In the genomic region with DNA sequence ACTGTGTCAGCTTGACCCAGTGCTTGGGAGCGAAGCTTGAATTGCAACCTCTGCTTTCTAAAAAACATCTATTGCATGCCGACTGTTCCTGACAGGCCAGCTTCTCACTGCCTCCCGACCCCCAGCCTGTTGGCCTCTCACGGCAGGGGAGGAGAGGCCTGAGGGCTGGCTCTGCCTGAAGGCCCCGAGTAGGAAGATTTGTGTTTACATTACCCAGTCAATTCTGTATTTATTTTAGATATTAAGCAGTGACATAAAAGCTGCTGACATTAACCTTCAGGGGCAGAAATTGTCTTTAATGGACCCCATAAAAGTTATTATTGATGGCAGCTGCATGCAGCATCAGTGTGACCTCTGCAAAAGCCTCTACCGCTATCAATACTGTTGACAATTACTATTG, we compare ENCODE assay signal across 30 cellular contexts.
DNase-seq lines count a peak whose midpoint lies in the region; ATAC-seq and TF ChIP-seq lines count a peak whose summit lies in the region.
"Had no signal": no experiment of that assay in that cellular context is flagged by ENCODE, and none has a peak within 500 bp of the region (broad histone marks: within the 10 kb centered on the region; RNA-seq: fewer than 3 reads in every experiment).

No MANE protein-coding gene starts in this region.

- H3K36me3 ChIP-seq in endodermal cell (ENCODE audit: control insufficient read depth, insufficient read depth, low read length): no peaks in the 10 kb centered on the region
- H3K36me3 ChIP-seq: left ventricle myocardium inferior, ovary, SJSA1, uterus had no signal

- no peak for TF ChIP-seq CTCF in endodermal cell (conservative IDR thresholded peaks at IDR 0.05)
- no peak for TF ChIP-seq CTCF in osteocyte (IDR thresholded peaks at IDR 0.05)
- TF ChIP-seq CTCF in natural killer cell (IDR thresholded peaks at IDR 0.05): no peak

- H3K36me3 Mint-ChIP-seq in endodermal cell (ENCODE audit: low read depth): peaks cover 13% of the 10 kb centered on the region
- H3K36me3 Mint-ChIP-seq in osteocyte (ENCODE audit: unreplicated experiment): peaks cover 4% of the 10 kb centered on the region
- no peaks in the 10 kb centered on the region for H3K36me3 Mint-ChIP-seq in natural killer cell
- no peaks in the 10 kb centered on the region for H3K36me3 Mint-ChIP-seq in T-helper 17 cell (ENCODE audit: low read depth)
- H3K36me3 Mint-ChIP-seq: activated CD8-positive, alpha-beta memory T cell treated with anti-CD3 and anti-CD28 coated beads, Interleukin-2, amount 10 ng/mL, durations not matched to agents 7 days and 5 days; CD8-positive, alpha-beta T cell; naive B cell had no signal

- no peaks in the 10 kb centered on the region for H3K27me3 Mint-ChIP-seq in endodermal cell (ENCODE audit: insufficient read depth)
- H3K27me3 Mint-ChIP-seq in osteocyte (ENCODE audit: unreplicated experiment): no peaks in the 10 kb centered on the region
- peaks cover 0 to 3% of the 10 kb centered on the region in 2 donors for H3K27me3 Mint-ChIP-seq in natural killer cell (ENCODE audit: low read depth in 2 of 2)
- peaks cover 11% of the 10 kb centered on the region for H3K27me3 Mint-ChIP-seq in T-helper 17 cell
- H3K27me3 Mint-ChIP-seq: activated CD8-positive, alpha-beta memory T cell treated with anti-CD3 and anti-CD28 coated beads, Interleukin-2, amount 10 ng/mL, durations not matched to agents 7 days and 5 days had no signal

- 40 to 65% methylated on average over 2 to 6 of the region's 6 CpGs for WGBS in endodermal cell (ENCODE audit: insufficient coverage in 1 of 2, insufficient read length in 1 of 2), 2 experiments

- no peaks in the 10 kb centered on the region for H3K27me3 ChIP-seq in endodermal cell (ENCODE audit: control insufficient read depth, insufficient read depth, low read length, poor library complexity, severe bottlenecking)
- H3K27me3 ChIP-seq: ovary, SJSA1, uterus had no signal

- H3K9me3 ChIP-seq in endodermal cell (ENCODE audit: control insufficient read depth, low read length) (no peaks in the 10 kb centered on the region), T-helper 17 cell (ENCODE audit: control insufficient read depth, low read length, poor library complexity, severe bottlenecking) (no peaks in the 10 kb centered on the region)
- H3K9me3 ChIP-seq: left ventricle myocardium inferior, ovary, SJSA1, uterus had no signal

- H3K27ac Mint-ChIP-seq in endodermal cell: no peak overlapping the region
- H3K27ac Mint-ChIP-seq in osteocyte (ENCODE audit: unreplicated experiment): peak overlapping the region; percentile 68
- no peak overlapping the region for H3K27ac Mint-ChIP-seq in natural killer cell
- H3K27ac Mint-ChIP-seq in T-helper 17 cell: no peak overlapping the region
- H3K27ac Mint-ChIP-seq: activated CD8-positive, alpha-beta memory T cell treated with anti-CD3 and anti-CD28 coated beads, Interleukin-2, amount 10 ng/mL, durations not matched to agents 7 days and 5 days; activated T-cell treated with anti-CD3 and anti-CD28 coated beads, Interleukin-2, amount 50 U/mL, for 72 hours; B cell; CD8-positive, alpha-beta T cell; dendritic cell treated with granulocyte-macrophage colony-stimulating factor and Interleukin-4, amounts not matched to agents 40 ng/mL and 50 ng/mL, for 4 days had no signal

- intact Hi-C loops in natural killer cell (cut with micrococcal nuclease): no loop called here

- peaks cover 30% of the 10 kb centered on the region for H3K4me1 Mint-ChIP-seq in endodermal cell
- H3K4me1 Mint-ChIP-seq in osteocyte (ENCODE audit: unreplicated experiment): peaks cover 34% of the 10 kb centered on the region
- no peaks in the 10 kb centered on the region for H3K4me1 Mint-ChIP-seq in natural killer cell
- H3K4me1 Mint-ChIP-seq in T-helper 17 cell: no peaks in the 10 kb centered on the region
- H3K4me1 Mint-ChIP-seq: activated CD8-positive, alpha-beta memory T cell treated with anti-CD3 and anti-CD28 coated beads, Interleukin-2, amount 10 ng/mL, durations not matched to agents 7 days and 5 days; B cell; naive B cell had no signal

- no peaks in the 10 kb centered on the region for H3K9me3 Mint-ChIP-seq in endodermal cell
- no peaks in the 10 kb centered on the region for H3K9me3 Mint-ChIP-seq in osteocyte (ENCODE audit: unreplicated experiment)
- no peaks in the 10 kb centered on the region for H3K9me3 Mint-ChIP-seq in natural killer cell
- H3K9me3 Mint-ChIP-seq: activated T-cell treated with anti-CD3 and anti-CD28 coated beads, Interleukin-2, amount 50 U/mL, for 72 hours; CD8-positive, alpha-beta T cell; dendritic cell treated with granulocyte-macrophage colony-stimulating factor and Interleukin-4, amounts not matched to agents 40 ng/mL and 50 ng/mL, for 4 days had no signal

- H3K4me3 Mint-ChIP-seq in endodermal cell (no peak overlapping the region), osteocyte (ENCODE audit: unreplicated experiment) (no peak overlapping the region), natural killer cell (no peak overlapping the region), T-helper 17 cell (no peak overlapping the region)
- H3K4me3 Mint-ChIP-seq: activated CD8-positive, alpha-beta memory T cell treated with anti-CD3 and anti-CD28 coated beads, Interleukin-2, amount 10 ng/mL, durations not matched to agents 7 days and 5 days; activated T-cell treated with anti-CD3 and anti-CD28 coated beads, Interleukin-2, amount 50 U/mL, for 72 hours; B cell; CD8-positive, alpha-beta T cell; dendritic cell treated with granulocyte-macrophage colony-stimulating factor and Interleukin-4, amounts not matched to agents 40 ng/mL and 50 ng/mL, for 4 days had no signal

- no peak for ATAC-seq in natural killer cell
- ATAC-seq in T-helper 17 cell: no peak
- ATAC-seq: activated CD4-positive, CD25-positive, alpha-beta regulatory T cell treated with anti-CD3 and anti-CD28 coated beads, Interleukin-2, amount 50 U/mL, for 24 hours; activated CD8-positive, alpha-beta memory T cell treated with anti-CD3 and anti-CD28 coated beads, Interleukin-2, amount 10 ng/mL, durations not matched to agents 7 days and 5 days; activated T-cell treated with anti-CD3 and anti-CD28 coated beads, Interleukin-2, amount 50 U/mL, for 72 hours; CD8-positive, alpha-beta T cell; esophagus mucosa; stimulated activated naive CD8-positive, alpha-beta T cell treated with anti-CD3 and anti-CD28 coated beads, Interleukin-15, Interleukin-2, amounts not matched to agents 100 U/mL and 50 U/mL, for 24 hours had no signal

- H3K27ac ChIP-seq in endodermal cell (ENCODE audit: low read depth, low read length): peak overlapping the region; percentile 52
- H3K27ac ChIP-seq: HL-60, KMS-11, left ventricle myocardium inferior, ovary, RWPE1, SJSA1, skin epidermis, uterus had no signal

- peaks cover 11% of the 10 kb centered on the region for H3K4me1 ChIP-seq in endodermal cell (ENCODE audit: control insufficient read depth, insufficient read depth, low read length)
- H3K4me1 ChIP-seq: left ventricle myocardium inferior, uterus had no signal

- H3K9ac ChIP-seq in endodermal cell (ENCODE audit: extremely low read depth, low read length, poor library complexity, severe bottlenecking): no peak overlapping the region
- H3K9ac ChIP-seq: KMS-11 had no signal

- DNase-seq in ELF-1 (ENCODE audit: low read depth, low spot score): peak; percentile 72
- DNase-seq in NCI-H146 treated with DMSO at 0.1 percent for 48 hours (lab: John Stamatoyannopoulos, UW; ENCODE audit: unreplicated experiment): peak; percentile 93
- DNase-seq in endodermal cell: no peak
- no peak for DNase-seq in osteocyte (ENCODE audit: extremely low spot score, unreplicated experiment)
- DNase-seq in natural killer cell: no peak
- DNase-seq in T-helper 17 cell: no peak
- DNase-seq in NCI-H345 treated with DMSO at 0.1 percent for 48 hours (lab: John Stamatoyannopoulos, UW; ENCODE audit: unreplicated experiment): no peak
- no peak for DNase-seq in occipital lobe (lab: John Stamatoyannopoulos, UW)
- DNase-seq: ACHN; activated CD4-positive, alpha-beta T cell treated with anti-CD3 and anti-CD28 coated beads, Interleukin-2, amount 50 U/mL, for 4 hours; activated CD8-positive, alpha-beta memory T cell treated with anti-CD3 and anti-CD28 coated beads, Interleukin-2, amount 10 ng/mL, durations not matched to agents 7 days and 5 days; activated T-cell treated with anti-CD3 and anti-CD28 coated beads, Interleukin-2, amount 50 U/mL, for 72 hours; CD8-positive, alpha-beta T cell; central memory CD4-positive, alpha-beta T cell; left ventricle myocardium inferior; naive B cell; NCI-H1436; NCI-H446; ovary; stimulated activated naive CD8-positive, alpha-beta T cell treated with anti-CD3 and anti-CD28 coated beads, Interleukin-15, Interleukin-2, amounts not matched to agents 100 U/mL and 50 U/mL, for 24 hours; uterus had no signal

- no peak overlapping the region for H3K4me3 ChIP-seq in endodermal cell (ENCODE audit: low read length)
- H3K4me3 ChIP-seq: left ventricle myocardium inferior, ovary, SJSA1, skin epidermis, uterus had no signal

Comparison
In these comparisons a context has a peak if more than half of its experiments do, and no peak if none do; other contexts are left out.
1. DNase-seq: peak in ELF-1 (single experiment) and NCI-H146 treated with DMSO at 0.1 percent for 48 hours (single experiment); none in endodermal cell (single experiment), osteocyte (single experiment), natural killer cell (single experiment), T-helper 17 cell (0 of 3), NCI-H345 treated with DMSO at 0.1 percent for 48 hours (single experiment) and occipital lobe (single experiment).